ENCODE assay signal across 37 cellular contexts in the genomic region with DNA sequence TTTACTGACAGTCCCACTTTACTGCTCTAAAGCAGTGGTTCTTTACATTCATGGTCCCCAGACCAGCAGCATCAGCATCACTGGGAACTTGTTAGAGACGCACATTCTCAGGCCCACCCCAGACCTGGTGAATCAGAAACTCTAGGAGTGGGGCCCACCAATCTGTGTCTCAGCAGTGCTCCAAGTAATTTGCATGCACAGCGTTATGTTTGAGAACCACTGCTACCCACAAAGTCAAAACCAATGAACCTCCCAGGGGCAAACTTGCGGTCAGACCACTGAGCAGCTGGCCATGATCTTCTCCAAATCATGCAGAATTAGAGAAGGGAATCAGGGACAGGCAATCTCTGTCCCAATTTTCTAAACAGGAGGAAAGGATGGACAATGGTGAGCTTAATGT. TPM values are rescaled to one million over a fixed set of nuclear protein-coding genes. Genes with fewer than 3 reads are reported as not detected.
"Had no signal": no experiment of that assay in that cellular context is flagged by ENCODE, and none has a peak within 500 bp of the region (broad histone marks: within the 10 kb centered on the region; RNA-seq: fewer than 3 reads in every experiment).

No MANE protein-coding gene starts in this region.

- H3K27ac Mint-ChIP-seq: activated CD4-positive, alpha-beta memory T cell treated with anti-CD3 and anti-CD28 coated beads, Interleukin-2, amount 10 ng/mL, durations not matched to agents 7 days and 5 days; activated CD8-positive, alpha-beta memory T cell treated with anti-CD3 and anti-CD28 coated beads, Interleukin-2, amount 10 ng/mL, durations not matched to agents 7 days and 5 days; activated naive CD4-positive, alpha-beta T cell treated with anti-CD3 and anti-CD28 coated beads, Interleukin-2, amount 10 ng/mL, durations not matched to agents 7 days and 5 days; activated naive CD8-positive, alpha-beta T cell; activated naive CD8-positive, alpha-beta T cell treated with anti-CD3 and anti-CD28 coated beads, Interleukin-2, amount 50 U/mL, for 24 hours had no signal

- H3K36me3 ChIP-seq: brain microvascular endothelial cell had no signal

- H3K4me1 Mint-ChIP-seq: activated CD4-positive, alpha-beta memory T cell treated with anti-CD3 and anti-CD28 coated beads, Interleukin-2, amount 10 ng/mL, durations not matched to agents 7 days and 5 days; activated CD8-positive, alpha-beta memory T cell treated with anti-CD3 and anti-CD28 coated beads, Interleukin-2, amount 10 ng/mL, durations not matched to agents 7 days and 5 days; activated naive CD4-positive, alpha-beta T cell treated with anti-CD3 and anti-CD28 coated beads, Interleukin-2, amount 10 ng/mL, durations not matched to agents 7 days and 5 days; activated naive CD8-positive, alpha-beta T cell treated with anti-CD3 and anti-CD28 coated beads, Interleukin-2, amount 50 U/mL, for 24 hours; central memory CD8-positive, alpha-beta T cell had no signal

- H3K27me3 Mint-ChIP-seq: activated naive CD8-positive, alpha-beta T cell had no signal

- H3K4me3 ChIP-seq: SK-N-MC had no signal

- H3K27ac ChIP-seq: brain microvascular endothelial cell, RWPE1, SK-N-MC, WERI-Rb-1 had no signal

- H3K27me3 ChIP-seq: brain microvascular endothelial cell had no signal

- H3K9me3 Mint-ChIP-seq: activated CD4-positive, alpha-beta memory T cell treated with anti-CD3 and anti-CD28 coated beads, Interleukin-2, amount 10 ng/mL, durations not matched to agents 7 days and 5 days; activated naive CD4-positive, alpha-beta T cell treated with anti-CD3 and anti-CD28 coated beads, Interleukin-2, amount 10 ng/mL, durations not matched to agents 7 days and 5 days; activated naive CD8-positive, alpha-beta T cell treated with anti-CD3 and anti-CD28 coated beads, Interleukin-2, amount 50 U/mL, for 24 hours; central memory CD8-positive, alpha-beta T cell had no signal

- H3K36me3 Mint-ChIP-seq: activated CD8-positive, alpha-beta memory T cell treated with anti-CD3 and anti-CD28 coated beads, Interleukin-2, amount 10 ng/mL, durations not matched to agents 7 days and 5 days; activated naive CD4-positive, alpha-beta T cell treated with anti-CD3 and anti-CD28 coated beads, Interleukin-2, amount 10 ng/mL, durations not matched to agents 7 days and 5 days; activated naive CD8-positive, alpha-beta T cell had no signal

- H3K4me3 Mint-ChIP-seq: activated CD4-positive, alpha-beta memory T cell treated with anti-CD3 and anti-CD28 coated beads, Interleukin-2, amount 10 ng/mL, durations not matched to agents 7 days and 5 days; activated CD8-positive, alpha-beta memory T cell treated with anti-CD3 and anti-CD28 coated beads, Interleukin-2, amount 10 ng/mL, durations not matched to agents 7 days and 5 days; activated naive CD4-positive, alpha-beta T cell treated with anti-CD3 and anti-CD28 coated beads, Interleukin-2, amount 10 ng/mL, durations not matched to agents 7 days and 5 days; activated naive CD8-positive, alpha-beta T cell; activated naive CD8-positive, alpha-beta T cell treated with anti-CD3 and anti-CD28 coated beads, Interleukin-2, amount 50 U/mL, for 24 hours; central memory CD8-positive, alpha-beta T cell had no signal

- ATAC-seq: activated CD8-positive, alpha-beta memory T cell treated with anti-CD3 and anti-CD28 coated beads, Interleukin-2, amount 10 ng/mL, durations not matched to agents 7 days and 5 days; activated naive CD8-positive, alpha-beta T cell treated with anti-CD3 and anti-CD28 coated beads, Interleukin-2, amount 50 U/mL, for 24 hours; Panc1; Right ventricle myocardium inferior had no signal

- DNase-seq: activated CD4-positive, alpha-beta memory T cell treated with anti-CD3 and anti-CD28 coated beads, Interleukin-2, amount 10 ng/mL, durations not matched to agents 7 days and 5 days; activated CD4-positive, alpha-beta T cell treated with anti-CD3 and anti-CD28 coated beads for 1 hour; activated CD4-positive, alpha-beta T cell treated with anti-CD3 and anti-CD28 coated beads for 48 hours; activated CD4-positive, CD25-positive, alpha-beta regulatory T cell; activated CD8-positive, alpha-beta memory T cell treated with anti-CD3 and anti-CD28 coated beads for 24 hours; activated CD8-positive, alpha-beta memory T cell treated with anti-CD3 and anti-CD28 coated beads, Interleukin-2, amount 10 ng/mL, durations not matched to agents 7 days and 5 days; activated CD8-positive, alpha-beta memory T cell treated with anti-CD3 and anti-CD28 coated beads, Interleukin-2, amount 50 U/mL, for 48 hours; activated effector memory CD4-positive, alpha-beta T cell treated with Interleukin-2 at 50 U/mL for 16 hours; activated naive CD4-positive, alpha-beta T cell treated with anti-CD3 and anti-CD28 coated beads, Interleukin-2, amount 10 ng/mL, durations not matched to agents 7 days and 5 days; activated naive CD8-positive, alpha-beta T cell treated with anti-CD3 and anti-CD28 coated beads, Interleukin-2, amount 50 U/mL, for 24 hours; activated T-cell treated with anti-CD3 and anti-CD28 coated beads, Interleukin-2, amount 50 U/mL, for 48 hours; anterior cingulate cortex; Kasumi-1; KG1; NCI-H1105; NCI-H1417 treated with DMSO at 0.1 percent for 48 hours; NCI-H187 treated with DMSO at 0.1 percent for 48 hours; NCI-H2081; NCI-H2171 treated with DMSO at 0.1 percent for 48 hours; NCI-H2227 treated with DMSO at 0.1 percent for 48 hours; NCI-H446; NCI-H510A treated with DMSO at 0.1 percent for 48 hours; NCI-H69; NCI-H82; SIG-M5; T1000; WERI-Rb-1 had no signal

RNA-seq across cellular contexts. Expression of a gene that starts 58.5 kb away (rescaled TPM):
- total RNA-seq: activated CD4-positive, alpha-beta memory T cell treated with anti-CD3 and anti-CD28 coated beads, Interleukin-2, amount 10 ng/mL, durations not matched to agents 7 days and 5 days; activated CD8-positive, alpha-beta memory T cell treated with anti-CD3 and anti-CD28 coated beads, Interleukin-2, amount 10 ng/mL, durations not matched to agents 7 days and 5 days; MCF 10A; T-helper 1 cell treated with Interleukin-12 subunit alpha and Interleukin-12 subunit beta and Interleukin-4 antibody, amounts not matched to agents 30 ng/mL and 1 ng/mL, for 36 hours; T-helper 2 cell treated with Interferon-gamma antibody and Interleukin-4, amounts not matched to agents 100 ng/mL and 5 ng/mL, for 36 hours had no signal
